27 cellular contexts compared by ENCODE assay signal in genomic region chr12:131695968-131696367, GRCh38.
"Had no signal": no experiment of that assay in that cellular context is flagged by ENCODE, and none has a peak within 500 bp of the region (broad histone marks: within the 10 kb centered on the region; RNA-seq: fewer than 3 reads in every experiment).

No MANE protein-coding gene starts in this region.

- H3K9ac ChIP-seq: neural progenitor cell, parathyroid adenoma had no signal

- H2AFZ ChIP-seq: neural progenitor cell, parathyroid adenoma had no signal

- H3K9me3 ChIP-seq: ovary, psoas muscle, right lobe of liver, spleen, suprapubic skin, testis, tibial artery, transverse colon, upper lobe of right lung, uterus had no signal

- H3K27me3 ChIP-seq: neural progenitor cell, ovary, right lobe of liver, testis, transverse colon, upper lobe of right lung, uterus had no signal

- H3K79me2 ChIP-seq: parathyroid adenoma had no signal

- DNase-seq: natural killer cell; occipital lobe; ovary; posterior cingulate gyrus; psoas muscle; right cardiac atrium; spleen; stimulated activated CD4-positive, alpha-beta T cell treated with anti-CD3 and anti-CD28 coated beads, Interleukin-12 subunit alpha, Interleukin-12 subunit beta, amount 100 ng/mL, for 4 hours; stimulated activated CD4-positive, alpha-beta T cell treated with anti-CD3 and anti-CD28 coated beads, Interleukin-1b, Interleukin-23, amount 100 ng/mL, for 48 hours; stimulated activated CD4-positive, alpha-beta T cell treated with anti-CD3 and anti-CD28 coated beads, Interleukin-4, amount 100 ng/mL, for 1 hour; stimulated activated CD4-positive, alpha-beta T cell treated with anti-CD3 and anti-CD28 coated beads, Interleukin-4, amount 100 ng/mL, for 4 hours; stimulated activated CD8-positive, alpha-beta memory T cell treated with anti-CD3 and anti-CD28 coated beads, Interleukin-4, amount 100 ng/mL, for 48 hours; stimulated activated naive CD4-positive, alpha-beta T cell; stimulated activated naive CD8-positive, alpha-beta T cell treated with anti-CD3 and anti-CD28 coated beads, Interleukin-15, amount 100 ng/mL, for 72 hours; stimulated activated naive CD8-positive, alpha-beta T cell treated with anti-CD3 and anti-CD28 coated beads, Interleukin-15, Interleukin-2, amounts not matched to agents 100 U/mL and 50 U/mL, for 24 hours; substantia nigra; testis; tibial artery; transverse colon; upper lobe of right lung; uterus had no signal

- H3K27ac ChIP-seq: neural progenitor cell, ovary, parathyroid adenoma, psoas muscle, right lobe of liver, skin epidermis, spleen, suprapubic skin, testis, tibial artery, transverse colon, upper lobe of right lung, uterus had no signal

- H3K4me1 ChIP-seq: neural progenitor cell, parathyroid adenoma, psoas muscle, right lobe of liver, spleen, suprapubic skin, testis, tibial artery, transverse colon, upper lobe of right lung, uterus had no signal

- H3K4me2 ChIP-seq: neural progenitor cell, smooth muscle cell had no signal

- H3K36me3 ChIP-seq: neural progenitor cell, ovary, right lobe of liver, spleen, suprapubic skin, tibial artery, transverse colon, upper lobe of right lung, uterus had no signal

- H3K4me3 ChIP-seq: neural progenitor cell, ovary, psoas muscle, right lobe of liver, skin epidermis, smooth muscle cell, spleen, suprapubic skin, testis, tibial artery, transverse colon, upper lobe of right lung, uterus had no signal
